In the genomic region with DNA sequence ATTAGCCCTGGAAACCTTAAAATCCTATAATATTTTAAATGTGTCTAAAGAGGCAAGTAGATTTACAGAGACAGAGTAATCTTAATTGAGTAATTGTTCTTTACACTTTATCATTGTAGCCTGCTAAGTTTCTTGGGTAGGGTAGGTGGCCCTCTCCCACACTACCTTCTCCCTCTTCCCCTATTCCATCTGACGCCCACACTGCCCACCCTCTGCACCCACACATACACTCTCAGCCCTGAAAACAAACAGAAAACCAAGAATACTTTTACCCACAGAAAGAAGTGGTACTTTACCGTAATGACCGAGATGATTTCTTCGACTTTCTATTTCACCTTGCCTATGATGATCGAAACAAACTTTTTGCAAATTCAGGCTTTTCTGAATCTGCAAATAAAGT, we compare ENCODE assay signal across 5 cellular contexts.
"Had no signal": no experiment of that assay in that cellular context is flagged by ENCODE, and none has a peak within 500 bp of the region (broad histone marks: within the 10 kb centered on the region; RNA-seq: fewer than 3 reads in every experiment).

No MANE protein-coding gene starts in this region.

- H3K4me1 Mint-ChIP-seq: GM23338 had no signal

- H3K4me3 ChIP-seq: GM23338, HAP-1, K562 had no signal

- H3K36me3 ChIP-seq: HAP-1 had no signal

- H3K9me3 Mint-ChIP-seq: GM23338 had no signal

- DNase-seq: H7, IMR-90 had no signal

- H3K9me3 ChIP-seq: HAP-1 had no signal

- H3K4me3 Mint-ChIP-seq: GM23338 had no signal

- H3K27ac Mint-ChIP-seq: GM23338 had no signal
